Comparison of ENCODE assay signal across 8 cellular contexts in the genomic region with DNA sequence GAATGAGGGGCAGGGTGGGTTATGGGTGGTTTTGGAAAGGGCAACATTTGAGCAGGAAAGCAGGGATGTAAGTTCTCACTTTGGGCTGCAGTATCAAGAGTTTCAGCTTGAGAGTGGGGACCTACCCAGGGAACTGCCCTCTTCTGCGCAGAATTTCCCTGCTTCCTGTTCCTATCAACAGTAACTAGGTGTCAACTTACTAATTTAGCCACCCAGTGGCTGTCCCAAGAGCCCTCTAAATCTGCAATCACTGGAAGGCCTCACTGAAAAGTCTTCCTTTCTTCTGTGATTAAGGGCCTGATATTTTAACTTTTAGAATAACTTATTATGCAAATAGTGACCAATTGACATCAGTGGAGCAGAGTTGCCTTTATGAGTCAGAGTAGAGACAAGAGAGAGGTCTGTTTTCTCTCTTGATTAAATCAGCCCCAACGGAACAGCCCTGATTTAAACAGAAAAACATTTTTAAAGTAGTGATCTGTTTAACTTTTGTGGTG.
DNase-seq lines count a peak whose midpoint lies in the region; ATAC-seq lines count a peak whose summit lies in the region.

No MANE protein-coding gene starts in this region.

- H3K79me2 ChIP-seq in trophoblast cell (ENCODE audit: control insufficient read depth, insufficient read depth, low read length, poor library complexity) = no peaks in the 10 kb centered on the region

- peaks cover 75% of the 10 kb centered on the region for H3K4me1 Mint-ChIP-seq in activated naive CD8-positive, alpha-beta T cell (ENCODE audit: low read depth)

- peak overlapping the region; percentile 71 for H3K27ac ChIP-seq in trophoblast cell (ENCODE audit: low read depth, low read length)

- H3K36me3 Mint-ChIP-seq in activated naive CD8-positive, alpha-beta T cell = peaks cover 2% of the 10 kb centered on the region

- peaks cover 15% of the 10 kb centered on the region for H3K79me1 ChIP-seq in trophoblast cell (ENCODE audit: low read length)

- H3K27me3 Mint-ChIP-seq in activated naive CD8-positive, alpha-beta T cell = no peaks in the 10 kb centered on the region

- peak overlapping the region; percentile 55 for H2BK120ac ChIP-seq in trophoblast cell (ENCODE audit: insufficient read depth, low read length, poor library complexity)

- H4K91ac ChIP-seq in trophoblast cell (ENCODE audit: low read depth, low read length) = peak overlapping the region; percentile 69

- H3K9me3 ChIP-seq in trophoblast cell (ENCODE audit: insufficient read depth, low read depth, low read length) (no peaks in the 10 kb centered on the region), MG63 (no peaks in the 10 kb centered on the region)

- no peaks in the 10 kb centered on the region for H3K9me3 Mint-ChIP-seq in activated naive CD8-positive, alpha-beta T cell (ENCODE audit: low read depth)

- no peak overlapping the region for H3K23ac ChIP-seq in trophoblast cell (ENCODE audit: low read length)

- no peak overlapping the region for H3K4me2 ChIP-seq in trophoblast cell (ENCODE audit: low read length)

- H3K18ac ChIP-seq in trophoblast cell (ENCODE audit: low read length) = peak overlapping the region; percentile 7

- H3K4me3 Mint-ChIP-seq in activated naive CD8-positive, alpha-beta T cell = no peak overlapping the region

- H2AK5ac ChIP-seq in trophoblast cell (ENCODE audit: low read length) = peak overlapping the region; percentile 21

- H4K8ac ChIP-seq in trophoblast cell (ENCODE audit: low read depth, low read length) = peak overlapping the region; percentile 58

- H4K12ac ChIP-seq in trophoblast cell (ENCODE audit: low read depth, low read length) = no peak overlapping the region

- H3K27me3 ChIP-seq in trophoblast cell (ENCODE audit: insufficient read depth, low read length) (no peaks in the 10 kb centered on the region), MG63 (no peaks in the 10 kb centered on the region)

- no peak overlapping the region for H3K9ac ChIP-seq in trophoblast cell (ENCODE audit: low read length)

- H3K4me1 ChIP-seq in trophoblast cell (ENCODE audit: control insufficient read depth in 1 of 2, insufficient read depth in 2 of 2, low read length in 2 of 2) = peaks cover 11 to 19% of the 10 kb centered on the region in 2 experiments

- no CpG with 5 or more reads among the region's 2 CpGs for WGBS in trophoblast cell (ENCODE audit: extremely low coverage, insufficient coverage, insufficient read length)

- no peak overlapping the region for H3K4me3 ChIP-seq in trophoblast cell (ENCODE audit: low read depth, low read length)
- no peak overlapping the region for H3K4me3 ChIP-seq in MG63

- H2BK5ac ChIP-seq in trophoblast cell (ENCODE audit: low read depth, low read length, poor library complexity) = peak overlapping the region; percentile 86

- peak overlapping the region; percentile 36 for H3K14ac ChIP-seq in trophoblast cell (ENCODE audit: low read length)

- no peak overlapping the region for H2AFZ ChIP-seq in trophoblast cell (ENCODE audit: insufficient read depth, low read length, poor library complexity)

- DNase-seq in Daoy (ENCODE audit: low read depth) (peak; percentile 9), trophoblast cell (peak in 1 of 2 donors; percentile 39), Ammon's horn (ENCODE audit: low spot score) (no peak), NK-92 (lab: John Stamatoyannopoulos, UW; ENCODE audit: unreplicated experiment) (no peak), MG63 (no peak)

- peak overlapping the region; percentile 48 for H3K4ac ChIP-seq in trophoblast cell (ENCODE audit: low read depth, low read length)

- H2BK12ac ChIP-seq in trophoblast cell (ENCODE audit: low read length) = peak overlapping the region; percentile 97

- H3K27ac Mint-ChIP-seq in activated naive CD8-positive, alpha-beta T cell = peak overlapping the region; percentile 34

- H3K36me3 ChIP-seq in trophoblast cell (ENCODE audit: control insufficient read depth in 1 of 2, insufficient read depth in 2 of 2, low read length in 2 of 2) (no peaks in the 10 kb centered on the region), MG63 (no peaks in the 10 kb centered on the region)

- ATAC-seq in GM19467 (IDR thresholded peaks at IDR 0.05; ENCODE audit: unreplicated experiment) = peak; percentile 76
- ATAC-seq in HG03442 (IDR thresholded peaks at IDR 0.05; ENCODE audit: unreplicated experiment) = peak; percentile 70
